ENCODE assay signal across 26 cellular contexts in genomic region chr12:57624441-57625220, GRCh38. TPM values are rescaled to one million over a fixed set of nuclear protein-coding genes. Genes with fewer than 3 reads are reported as not detected.
DNase-seq lines count a peak whose midpoint lies in the region; ATAC-seq, FAIRE-seq and TF ChIP-seq lines count a peak whose summit lies in the region.
"Had no signal": no experiment of that assay in that cellular context is flagged by ENCODE, and none has a peak within 500 bp of the region (broad histone marks: within the 10 kb centered on the region; RNA-seq: fewer than 3 reads in every experiment).

No MANE protein-coding gene starts in this region.

- no peaks in the 10 kb centered on the region for H3K9me3 Mint-ChIP-seq in neural crest cell
- H3K9me3 Mint-ChIP-seq: HFFc6 had no signal

- POLR2A ChIA-PET in H1 (lab: Charles Lee; ENCODE audit: partially characterized antibody) = interaction anchor here (0.7 to 2.1 kb wide), 7 partner anchors 15 to 120 kb away, joined by 3 to 6 read pairs (median 3); partner anchors contain the start of genes DDIT3, DTX3, PIP4K2C and TSPAN31

- no peak overlapping the region for H3K23ac ChIP-seq in H1 (ENCODE audit: insufficient read length)

- no peak overlapping the region for H4K5ac ChIP-seq in H1 (ENCODE audit: insufficient read length, low read depth, low read length)

- no peak overlapping the region for H4K91ac ChIP-seq in H1 (replicated peaks; ENCODE audit: insufficient read length, low read length)

- H3K4me1 ChIP-seq in RWPE2 (ENCODE audit: insufficient read depth, poor library complexity, severe bottlenecking) (no peaks in the 10 kb centered on the region), H1 (replicated peaks in 1 of 4; ENCODE audit: control insufficient read depth in 3 of 4, insufficient read depth in 4 of 4, low read length in 3 of 4) (peaks cover 0 to 30% (median 21%) of the 10 kb centered on the region in 4 experiments; a peak in 6 of 7 replicates)
- H3K4me1 ChIP-seq: HAP-1 had no signal

- FAIRE-seq in H1 (lab: Jason Lieb, UNC) = no peak
- FAIRE-seq: A204.1 had no signal

- peaks cover 7% of the 10 kb centered on the region for H3K36me3 Mint-ChIP-seq in neural crest cell (ENCODE audit: low read depth)
- H3K36me3 Mint-ChIP-seq: CD4-positive, CD25-positive, alpha-beta regulatory T cell had no signal

- no peak overlapping the region for H3K18ac ChIP-seq in H1 (ENCODE audit: extremely low read depth, low read length)

- H3K79me1 ChIP-seq in H1 (ENCODE audit: low read depth, low read length) = 0 out of 2 replicates have a peak, but pooled peaks cover 2% of the 10 kb centered on the region

- H3K4me1 Mint-ChIP-seq in neural crest cell = peaks cover 20% of the 10 kb centered on the region

- H3K27me3 ChIP-seq in RWPE2 (ENCODE audit: insufficient read depth, poor library complexity, severe bottlenecking) (peaks cover 35% of the 10 kb centered on the region), H1 (replicated peaks in 1 of 4; ENCODE audit: control insufficient read depth in 3 of 4, extremely low read depth in 1 of 4, insufficient read depth in 3 of 4, low read length in 3 of 4) (peaks cover 93 to 100% (median 99%) of the 10 kb centered on the region in 4 experiments)

- H3K9ac ChIP-seq in H1 (replicated peaks in 1 of 4; ENCODE audit: extremely low read depth in 1 of 4, low read depth in 3 of 4, low read length in 3 of 4) = no peak overlapping the region
- H3K9ac ChIP-seq: BLaER1, GM23248 had no signal

- TF ChIP-seq CTCF in RWPE2 (IDR thresholded peaks at IDR 0.05; ENCODE audit: poor library complexity, severe bottlenecking) = no peak
- TF ChIP-seq CTCF in H1 (IDR thresholded peaks at IDR 0.05; ENCODE audit: control extremely low read depth in 1 of 3, insufficient read depth in 1 of 3, low read depth in 1 of 3, low read length in 3 of 3) = no peak
- TF ChIP-seq CTCF in neural crest cell (conservative IDR thresholded peaks at IDR 0.05) = no peak

- 0 out of 2 replicates have a peak overlapping the region, but pooled peaks have one; percentile 5 for H2BK12ac ChIP-seq in H1 (ENCODE audit: low read depth, low read length)

- H2BK20ac ChIP-seq in H1 (ENCODE audit: low read length) = no peak overlapping the region

- H2AK5ac ChIP-seq in H1 (ENCODE audit: low read depth, low read length) = no peak overlapping the region

- H3K4me2 ChIP-seq in H1 (ENCODE audit: insufficient read depth in 1 of 2, low read depth in 2 of 2, low read length in 2 of 2) = no peak overlapping the region
- H3K4me2 ChIP-seq: PC-9 had no signal

- CTCF ChIA-PET in H1 (lab: Charles Lee; ENCODE audit: partially characterized antibody) = interaction anchor here (0.6 to 10.7 kb wide), 11 partner anchors 12 to 1050 kb away, joined by 3 to 201 read pairs (median 4); partner anchors contain the start of genes ARHGEF25, DTX3 and PIP4K2C

- TF ChIP-seq POLR2A in H1 (IDR thresholded peaks at IDR 0.05; ENCODE audit: control extremely low read depth in 1 of 2, low read depth in 2 of 2, low read length in 2 of 2) = no peak

- no peaks in the 10 kb centered on the region for H3K9me3 ChIP-seq in RWPE2 (ENCODE audit: severe bottlenecking)
- H3K9me3 ChIP-seq in H1 (ENCODE audit: insufficient read depth in 2 of 2, low read depth in 1 of 2, low read length in 1 of 2) = no peaks in the 10 kb centered on the region; a peak in 1 of 4 replicates
- H3K9me3 ChIP-seq: HAP-1 had no signal

- H2BK15ac ChIP-seq in H1 (ENCODE audit: low read length) = no peak overlapping the region

- H2AFZ ChIP-seq in H1 (ENCODE audit: low read length) = no peak overlapping the region
- H2AFZ ChIP-seq: GM23248, PC-9 had no signal

- no peak overlapping the region for H2BK5ac ChIP-seq in H1 (ENCODE audit: low read depth, low read length)

- H4K20me1 ChIP-seq in H1 (replicated peaks in 1 of 2; ENCODE audit: control insufficient read depth in 1 of 2, insufficient read depth in 2 of 2, low read length in 2 of 2) = peaks cover 0 to 28% of the 10 kb centered on the region in 2 experiments

- no peak overlapping the region for H3K14ac ChIP-seq in H1 (ENCODE audit: insufficient read length)

- no peak overlapping the region for H3K4ac ChIP-seq in H1 (replicated peaks; ENCODE audit: insufficient read length, low read depth, low read length)

- H3K36me3 ChIP-seq in RWPE2 (ENCODE audit: low read depth) (no peaks in the 10 kb centered on the region), H1 (ENCODE audit: control insufficient read depth in 2 of 4, insufficient read depth in 4 of 4, low read length in 3 of 4) (no peaks in the 10 kb centered on the region; a peak in 1 of 8 replicates)

- peaks cover 6% of the 10 kb centered on the region; the same call in 1 of the 2 replicates for H3K23me2 ChIP-seq in H1 (ENCODE audit: low read depth, low read length)

- H4K8ac ChIP-seq in H1 (ENCODE audit: extremely low read depth, insufficient read depth, low read length) = no peak overlapping the region

- H2BK120ac ChIP-seq in H1 (replicated peaks; ENCODE audit: low read depth, low read length) = no peak overlapping the region

- H3K56ac ChIP-seq in H1 (replicated peaks; ENCODE audit: insufficient read length, low read depth, low read length) = no peak overlapping the region

- H3K27ac Mint-ChIP-seq in neural crest cell (ENCODE audit: unreplicated experiment) = no peak overlapping the region
- H3K27ac Mint-ChIP-seq: CD4-positive, CD25-positive, alpha-beta regulatory T cell; HFFc6 had no signal

- 85% methylated on average over 8 of the region's 8 CpGs; no CpG with 5 or more reads in 1 of the 2 experiments for WGBS in H1 (ENCODE audit: extremely low coverage in 1 of 2, insufficient coverage in 1 of 2, insufficient read length in 1 of 2, insufficient replicate concordance in 2 of 2, low coverage in 1 of 2, low lambda C conversion rate in 2 of 2, missing lambda C conversion rate in 1 of 2), 2 experiments

- H3K27me3 Mint-ChIP-seq in neural crest cell (ENCODE audit: low read depth) = peaks cover 66% of the 10 kb centered on the region

- H3K27ac ChIP-seq in RWPE2 (ENCODE audit: poor library complexity, severe bottlenecking) = no peak overlapping the region
- H3K27ac ChIP-seq in H1 (ENCODE audit: low read depth, low read length) = no peak overlapping the region
- H3K27ac ChIP-seq: BLaER1, GM23248, HL-60, PC-9 had no signal

- TF ChIP-seq EP300 in H1 (IDR thresholded peaks at IDR 0.05; ENCODE audit: borderline replicate concordance in 1 of 2, low read depth in 2 of 2, low read length in 2 of 2) = no peak

- no peaks in the 10 kb centered on the region for H3K79me2 ChIP-seq in H1 (ENCODE audit: control insufficient read depth in 1 of 2, insufficient read depth in 2 of 2, low read length in 2 of 2)

- ATAC-seq in RWPE2 (ENCODE audit: low read depth) = no peak

- TF ChIP-seq RAD21 in H1 (IDR thresholded peaks at IDR 0.05 in 1 of 2, conservative IDR thresholded peaks at IDR 0.05 in 1 of 2; ENCODE audit: low read depth in 2 of 2, low read length in 2 of 2) = no peak

- H3K4me3 ChIP-seq in RWPE2 (ENCODE audit: severe bottlenecking) (no peak overlapping the region), H1 (ENCODE audit: extremely low read depth in 1 of 4, insufficient read depth in 2 of 4, low read depth in 3 of 4, low read length in 4 of 4) (no peak overlapping the region)
- H3K4me3 ChIP-seq: BLaER1, GM23248, HAP-1, PC-9 had no signal

- peak overlapping the region; percentile 44 for H3K4me3 Mint-ChIP-seq in neural crest cell
- H3K4me3 Mint-ChIP-seq: HFFc6 had no signal

- DNase-seq in 8988T (peak; percentile 10), RWPE2 (ENCODE audit: low spot score) (peak; percentile 40), H1 (ENCODE audit: low read depth in 1 of 2, low spot score in 2 of 2) (no peak), neural crest cell (ENCODE audit: low read depth, low spot score) (no peak), kidney glomerular epithelial cell (lab: John Stamatoyannopoulos, UW) (no peak), globus pallidus (ENCODE audit: low spot score) (no peak), cerebellum (ENCODE audit: low spot score) (no peak)
- DNase-seq in activated CD4-positive, CD25-positive, alpha-beta regulatory T cell treated with anti-CD3 and anti-CD28 coated beads, Interleukin-2, amount 50 U/mL, for 72 hours = no peak
- DNase-seq: CD4-positive, CD25-positive, alpha-beta regulatory T cell; DMS153; DND-41; GM23248; HFFc6; KBM-7; MV-4-11; NCI-H1105; NCI-H1436 treated with DMSO at 0.1 percent for 48 hours; NCI-H187 treated with DMSO at 0.1 percent for 48 hours; NCI-H446; NCI-H524 treated with DMSO at 0.1 percent for 48 hours; PC-9; Right ventricle myocardium superior had no signal

RNA-seq across cellular contexts. Expression of gene B4GALNT1, which starts 8.4 kb away (rescaled TPM):
- total RNA-seq in H1 (2021; fragmentation: NEBNext Ultra II Directional; extraction: Animal tissue kit (Norgen Biotek cat#: 25700)) = 1.4 and 1.5 TPM in 2 replicates
- 2.2 and 2.3 TPM in 2 replicates for polyA plus RNA-seq in H1 (2011; rRNA removed)
- polyA plus RNA-seq in H1 (2011; cell fraction: cytosol; rRNA removed) = 1.6 TPM
- polyA plus RNA-seq in H1 (2011; cell fraction: nucleus; rRNA removed) = 4.8 TPM
- polyA plus RNA-seq in H1 (2012, experiment 1 of 2) = 0.95 to 1.6 TPM (median 1.3 TPM) in 4 replicates
- 1.3 TPM for polyA plus RNA-seq in H1 (2012, experiment 2 of 2)
- polyA plus RNA-seq in H1 (2013, experiment 1 of 2) = 0.61 TPM
- polyA plus RNA-seq in H1 (2013, experiment 2 of 2) = 0.74 TPM
- polyA minus RNA-seq in H1 (2011; rRNA and poly(A)+ RNA removed) = 1.0 and 1.7 TPM in 2 replicates
- 0.59 TPM for polyA minus RNA-seq in H1 (2011; cell fraction: cytosol; rRNA and poly(A)+ RNA removed)
- 1.5 TPM for polyA minus RNA-seq in H1 (2011; cell fraction: nucleus; rRNA and poly(A)+ RNA removed)
- 18.6 and 19.5 TPM in 2 replicates for total RNA-seq in neural crest cell
- 36.3 TPM for total RNA-seq in cerebellum
- total RNA-seq: CD4-positive, CD25-positive, alpha-beta regulatory T cell had no signal
- polyA plus RNA-seq: CD4-positive, CD25-positive, alpha-beta regulatory T cell had no signal

RNA-seq across cellular contexts. Expression of gene ARHGEF25, which starts 13.4 kb away (rescaled TPM):
- total RNA-seq in H1 (2021; fragmentation: NEBNext Ultra II Directional; extraction: Animal tissue kit (Norgen Biotek cat#: 25700)) = 5.9 and 6.4 TPM in 2 replicates
- 8.6 and 8.8 TPM in 2 replicates for polyA plus RNA-seq in H1 (2011; rRNA removed)
- 11.8 TPM for polyA plus RNA-seq in H1 (2011; cell fraction: cytosol; rRNA removed)
- polyA plus RNA-seq in H1 (2011; cell fraction: nucleus; rRNA removed) = 45.7 TPM
- 11.8 to 18.3 TPM (median 17.0 TPM) in 4 replicates for polyA plus RNA-seq in H1 (2012, experiment 1 of 2)
- 10.9 TPM for polyA plus RNA-seq in H1 (2012, experiment 2 of 2)
- polyA plus RNA-seq in H1 (2013, experiment 1 of 2) = 3.8 TPM
- polyA plus RNA-seq in H1 (2013, experiment 2 of 2) = 3.6 TPM
- 4.3 and 9.0 TPM in 2 replicates for polyA minus RNA-seq in H1 (2011; rRNA and poly(A)+ RNA removed)
- polyA minus RNA-seq in H1 (2011; cell fraction: cytosol; rRNA and poly(A)+ RNA removed) = 3.4 TPM
- polyA minus RNA-seq in H1 (2011; cell fraction: nucleus; rRNA and poly(A)+ RNA removed) = 7.1 TPM
- 41.2 and 43.8 TPM in 2 replicates for total RNA-seq in neural crest cell
- 25.7 TPM for total RNA-seq in cerebellum
- polyA plus RNA-seq: CD4-positive, CD25-positive, alpha-beta regulatory T cell had no signal

RNA-seq across cellular contexts. Expression of gene DTX3, which starts 20.0 kb away (rescaled TPM):
- 41.8 and 43.4 TPM in 2 replicates for total RNA-seq in H1 (2021; fragmentation: NEBNext Ultra II Directional; extraction: Animal tissue kit (Norgen Biotek cat#: 25700))
- 92.5 and 126 TPM in 2 replicates for polyA plus RNA-seq in H1 (2011; rRNA removed)
- 92.5 TPM for polyA plus RNA-seq in H1 (2011; cell fraction: cytosol; rRNA removed)
- polyA plus RNA-seq in H1 (2011; cell fraction: nucleus; rRNA removed) = 373 TPM
- polyA plus RNA-seq in H1 (2012, experiment 1 of 2) = 66.9 to 71.1 TPM (median 70.4 TPM) in 4 replicates
- 45.9 TPM for polyA plus RNA-seq in H1 (2012, experiment 2 of 2)
- 41.7 TPM for polyA plus RNA-seq in H1 (2013, experiment 1 of 2)
- polyA plus RNA-seq in H1 (2013, experiment 2 of 2) = 36.1 TPM
- 27.3 and 38.8 TPM in 2 replicates for polyA minus RNA-seq in H1 (2011; rRNA and poly(A)+ RNA removed)
- 31.0 TPM for polyA minus RNA-seq in H1 (2011; cell fraction: cytosol; rRNA and poly(A)+ RNA removed)
- polyA minus RNA-seq in H1 (2011; cell fraction: nucleus; rRNA and poly(A)+ RNA removed) = 52.0 TPM
- total RNA-seq in neural crest cell (74.7 and 75.6 TPM in 2 replicates), cerebellum (49.6 TPM)

RNA-seq across cellular contexts. Expression of gene PIP4K2C, which starts 33.6 kb away (rescaled TPM):
- 21.4 and 27.1 TPM in 2 replicates for total RNA-seq in H1 (2021; fragmentation: NEBNext Ultra II Directional; extraction: Animal tissue kit (Norgen Biotek cat#: 25700))
- 21.0 and 25.0 TPM in 2 replicates for polyA plus RNA-seq in H1 (2011; rRNA removed)
- 21.8 TPM for polyA plus RNA-seq in H1 (2011; cell fraction: cytosol; rRNA removed)
- 23.9 TPM for polyA plus RNA-seq in H1 (2011; cell fraction: nucleus; rRNA removed)
- polyA plus RNA-seq in H1 (2012, experiment 1 of 2) = 19.5 to 27.9 TPM (median 22.1 TPM) in 4 replicates
- 16.5 TPM for polyA plus RNA-seq in H1 (2012, experiment 2 of 2)
- polyA plus RNA-seq in H1 (2013, experiment 1 of 2) = 14.6 TPM
- polyA plus RNA-seq in H1 (2013, experiment 2 of 2) = 15.9 TPM
- polyA minus RNA-seq in H1 (2011; rRNA and poly(A)+ RNA removed) = 25.6 and 27.0 TPM in 2 replicates
- polyA minus RNA-seq in H1 (2011; cell fraction: cytosol; rRNA and poly(A)+ RNA removed) = 16.4 TPM
- 11.0 TPM for polyA minus RNA-seq in H1 (2011; cell fraction: nucleus; rRNA and poly(A)+ RNA removed)
- total RNA-seq in neural crest cell (15.9 and 17.3 TPM in 2 replicates), cerebellum (13.6 TPM)

Comparison
In these comparisons a context has a peak if more than half of its experiments do, and no peak if none do; other contexts are left out.
1. DNase-seq: peak in 8988T (single experiment) and RWPE2 (single experiment); none in H1 (0 of 2), neural crest cell (single experiment), kidney glomerular epithelial cell (single experiment), globus pallidus (single experiment), activated CD4-positive, CD25-positive, alpha-beta regulatory T cell treated with anti-CD3 and anti-CD28 coated beads, Interleukin-2, amount 50 U/mL, for 72 hours (single experiment) and cerebellum (single experiment).